Comparison of ENCODE assay signal across 8 cellular contexts in the genomic region with DNA sequence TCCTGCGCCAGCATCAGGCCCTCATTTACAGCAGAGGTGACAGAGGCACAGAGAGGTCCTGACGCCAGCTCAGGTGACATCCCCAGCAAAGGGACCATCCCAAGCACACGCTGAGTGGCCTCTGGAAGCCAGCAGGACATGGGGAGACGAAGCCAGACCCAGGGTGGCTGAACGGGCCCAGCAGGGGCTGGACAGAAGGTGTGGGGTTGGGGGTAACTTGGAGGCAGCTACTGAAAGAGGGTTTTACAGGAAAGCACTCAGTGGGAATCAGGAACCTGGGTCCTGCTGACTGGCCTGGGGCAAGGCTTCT. TPM values are rescaled to one million over a fixed set of nuclear protein-coding genes. Genes with fewer than 3 reads are reported as not detected.
"Had no signal": no experiment of that assay in that cellular context is flagged by ENCODE, and none has a peak within 500 bp of the region (broad histone marks: within the 10 kb centered on the region; RNA-seq: fewer than 3 reads in every experiment).

No MANE protein-coding gene starts in this region.

- H3K9me3 ChIP-seq: colonic mucosa, mucosa of descending colon, pancreas had no signal

- H3K4me3 Mint-ChIP-seq: activated naive CD8-positive, alpha-beta T cell treated with anti-CD3 and anti-CD28 coated beads, Interleukin-2, amount 50 U/mL, for 24 hours; activated T-helper 1 cell treated with anti-CD3 and anti-CD28 coated beads, Interleukin-12 subunit alpha, Interleukin-12 subunit beta, Interleukin-2, Interleukin-4 antibody, amounts not matched to agents 30 ng/mL and 10 ng/mL and 1 ng/mL, durations not matched to agents 14 hours and 24 hours and 36 hours had no signal

- H3K4me3 ChIP-seq: colonic mucosa, mucosa of descending colon, pancreas, transverse colon had no signal

- H3K36me3 Mint-ChIP-seq: T-cell, WTC11 had no signal

- H3K27ac Mint-ChIP-seq: activated naive CD8-positive, alpha-beta T cell treated with anti-CD3 and anti-CD28 coated beads, Interleukin-2, amount 50 U/mL, for 24 hours; activated T-helper 1 cell treated with anti-CD3 and anti-CD28 coated beads, Interleukin-12 subunit alpha, Interleukin-12 subunit beta, Interleukin-2, Interleukin-4 antibody, amounts not matched to agents 30 ng/mL and 10 ng/mL and 1 ng/mL, durations not matched to agents 14 hours and 24 hours and 36 hours; T-cell had no signal

- H3K27me3 ChIP-seq: pancreas had no signal

- H3K36me3 ChIP-seq: colonic mucosa, pancreas, transverse colon had no signal

- H3K27ac ChIP-seq: colonic mucosa had no signal

RNA-seq across cellular contexts. Expression of gene ARHGEF16, which starts 1.6 kb away (rescaled TPM):
- total RNA-seq: activated T-helper 1 cell treated with anti-CD3 and anti-CD28 coated beads, Interleukin-12 subunit alpha, Interleukin-12 subunit beta, Interleukin-2, Interleukin-4 antibody, amounts not matched to agents 30 ng/mL and 10 ng/mL and 1 ng/mL, durations not matched to agents 14 hours and 24 hours and 36 hours had no signal
